ENCODE assay signal across 14 cellular contexts in genomic region chr13:43159007-43159406, GRCh38.
A peak's percentile ranks its signal among the peaks of the same experiment; 100 is the strongest.
DNase-seq lines count a peak whose midpoint lies in the region; ATAC-seq lines count a peak whose summit lies in the region.
"Had no signal": no experiment of that assay in that cellular context is flagged by ENCODE, and none has a peak within 500 bp of the region (broad histone marks: within the 10 kb centered on the region; RNA-seq: fewer than 3 reads in every experiment).

No MANE protein-coding gene starts in this region.

- no peaks in the 10 kb centered on the region for H3K4me1 Mint-ChIP-seq in activated T-helper 1 cell treated with anti-CD3 and anti-CD28 coated beads, Interleukin-12 subunit alpha, Interleukin-12 subunit beta, Interleukin-2, Interleukin-4 antibody, amounts not matched to agents 30 ng/mL and 10 ng/mL and 1 ng/mL, durations not matched to agents 14 hours and 24 hours and 36 hours (ENCODE audit: low read depth)

- peaks cover 14% of the 10 kb centered on the region for H3K4me1 ChIP-seq in skeletal muscle satellite cell (ENCODE audit: control insufficient read depth, insufficient read depth, low read length)
- H3K4me1 ChIP-seq: heart left ventricle, transverse colon had no signal

- ATAC-seq in HG03378 (IDR thresholded peaks at IDR 0.05; ENCODE audit: unreplicated experiment), result no peak
- ATAC-seq: activated CD8-positive, alpha-beta T cell treated with anti-CD3 and anti-CD28 coated beads, Interleukin-2, amount 10 ng/mL, durations not matched to agents 7 days and 5 days; heart left ventricle had no signal

- H3K27ac Mint-ChIP-seq in activated T-helper 1 cell treated with anti-CD3 and anti-CD28 coated beads, Interleukin-12 subunit alpha, Interleukin-12 subunit beta, Interleukin-2, Interleukin-4 antibody, amounts not matched to agents 30 ng/mL and 10 ng/mL and 1 ng/mL, durations not matched to agents 14 hours and 24 hours and 36 hours, result no peak overlapping the region
- H3K27ac Mint-ChIP-seq: activated CD8-positive, alpha-beta T cell treated with anti-CD3 and anti-CD28 coated beads, Interleukin-2, amount 10 ng/mL, durations not matched to agents 7 days and 5 days had no signal

- H3K4me3 Mint-ChIP-seq in activated T-helper 1 cell treated with anti-CD3 and anti-CD28 coated beads, Interleukin-12 subunit alpha, Interleukin-12 subunit beta, Interleukin-2, Interleukin-4 antibody, amounts not matched to agents 30 ng/mL and 10 ng/mL and 1 ng/mL, durations not matched to agents 14 hours and 24 hours and 36 hours, result no peak overlapping the region
- H3K4me3 Mint-ChIP-seq: activated CD8-positive, alpha-beta T cell treated with anti-CD3 and anti-CD28 coated beads, Interleukin-2, amount 10 ng/mL, durations not matched to agents 7 days and 5 days had no signal

- peak overlapping the region; percentile 26 for H3K4me2 ChIP-seq in skeletal muscle satellite cell (ENCODE audit: low read length)

- no peaks in the 10 kb centered on the region for H3K36me3 Mint-ChIP-seq in activated T-helper 1 cell treated with anti-CD3 and anti-CD28 coated beads, Interleukin-12 subunit alpha, Interleukin-12 subunit beta, Interleukin-2, Interleukin-4 antibody, amounts not matched to agents 30 ng/mL and 10 ng/mL and 1 ng/mL, durations not matched to agents 14 hours and 24 hours and 36 hours (ENCODE audit: low read depth)

- no peaks in the 10 kb centered on the region for H3K36me3 ChIP-seq in skeletal muscle satellite cell (ENCODE audit: insufficient read depth, low read length)
- H3K36me3 ChIP-seq: heart left ventricle, transverse colon had no signal

- intact Hi-C loops in activated T-helper 1 cell treated with anti-CD3 and anti-CD28 coated beads, Interleukin-12 subunit alpha, Interleukin-12 subunit beta, Interleukin-2, Interleukin-4 antibody, amounts not matched to agents 30 ng/mL and 10 ng/mL and 1 ng/mL, durations not matched to agents 14 hours and 24 hours and 36 hours (cut with micrococcal nuclease), result no loop called here

- no peaks in the 10 kb centered on the region for H3K27me3 Mint-ChIP-seq in activated T-helper 1 cell treated with anti-CD3 and anti-CD28 coated beads, Interleukin-12 subunit alpha, Interleukin-12 subunit beta, Interleukin-2, Interleukin-4 antibody, amounts not matched to agents 30 ng/mL and 10 ng/mL and 1 ng/mL, durations not matched to agents 14 hours and 24 hours and 36 hours (ENCODE audit: insufficient read depth)

- DNase-seq in NCI-H1105 treated with DMSO at 0.1 percent for 48 hours (lab: John Stamatoyannopoulos, UW), result peak; percentile 7
- DNase-seq in NCI-H1105 (lab: John Stamatoyannopoulos, UW), result no peak
- DNase-seq in NCI-H69 (lab: John Stamatoyannopoulos, UW), result peak; percentile 33
- DNase-seq in fibroblast of the conjunctiva (ENCODE audit: low read depth), result peak; percentile 32
- DNase-seq in NCI-H774 (lab: John Stamatoyannopoulos, UW), result no peak
- no peak for DNase-seq in activated T-helper 1 cell treated with anti-CD3 and anti-CD28 coated beads, Interleukin-12 subunit alpha, Interleukin-12 subunit beta, Interleukin-2, Interleukin-4 antibody, amounts not matched to agents 30 ng/mL and 10 ng/mL and 1 ng/mL, durations not matched to agents 14 hours and 24 hours and 36 hours (ENCODE audit: low spot score)
- DNase-seq: 8988T; activated CD8-positive, alpha-beta T cell treated with anti-CD3 and anti-CD28 coated beads, Interleukin-2, amount 10 ng/mL, durations not matched to agents 7 days and 5 days; heart left ventricle; NCI-H1694 treated with DMSO at 0.1 percent for 48 hours; transverse colon had no signal

- no peaks in the 10 kb centered on the region for H3K27me3 ChIP-seq in skeletal muscle satellite cell (ENCODE audit: control insufficient read depth, insufficient read depth, low read length)
- H3K27me3 ChIP-seq: heart left ventricle, transverse colon had no signal

- no peaks in the 10 kb centered on the region for H3K9me3 ChIP-seq in skeletal muscle satellite cell (replicated peaks; ENCODE audit: low read length)
- H3K9me3 ChIP-seq: transverse colon had no signal

- no peaks in the 10 kb centered on the region for H3K9me3 Mint-ChIP-seq in activated T-helper 1 cell treated with anti-CD3 and anti-CD28 coated beads, Interleukin-12 subunit alpha, Interleukin-12 subunit beta, Interleukin-2, Interleukin-4 antibody, amounts not matched to agents 30 ng/mL and 10 ng/mL and 1 ng/mL, durations not matched to agents 14 hours and 24 hours and 36 hours

- H3K9ac ChIP-seq in skeletal muscle satellite cell (ENCODE audit: low read depth, low read length), result no peak overlapping the region

- no peak overlapping the region for H3K4me3 ChIP-seq in skeletal muscle satellite cell (ENCODE audit: low read length)
- H3K4me3 ChIP-seq: heart left ventricle, SK-N-MC, transverse colon had no signal

Comparison
In these comparisons a context has a peak if more than half of its experiments do, and no peak if none do; other contexts are left out.
1. DNase-seq: peak in NCI-H1105 treated with DMSO at 0.1 percent for 48 hours (single experiment), NCI-H69 (single experiment) and fibroblast of the conjunctiva (single experiment); none in NCI-H1105 (single experiment), NCI-H774 (single experiment) and activated T-helper 1 cell treated with anti-CD3 and anti-CD28 coated beads, Interleukin-12 subunit alpha, Interleukin-12 subunit beta, Interleukin-2, Interleukin-4 antibody, amounts not matched to agents 30 ng/mL and 10 ng/mL and 1 ng/mL, durations not matched to agents 14 hours and 24 hours and 36 hours (single experiment).